ENCODE assay signal across 8 cellular contexts in genomic region chr16:23504453-23505179, GRCh38. TPM values are rescaled to one million over a fixed set of nuclear protein-coding genes. Genes with fewer than 3 reads are reported as not detected.
DNase-seq lines count a peak whose midpoint lies in the region; ATAC-seq, FAIRE-seq and TF ChIP-seq lines count a peak whose summit lies in the region.

No MANE protein-coding gene starts in this region.

- CTCF ChIA-PET in RWPE1 (lab: Yijun Ruan, JAX) = interaction anchor here (0.9 kb wide), 1 partner anchor 53 kb away, joined by 3 read pairs; the partner anchor contains the start of genes EARS2 and UBFD1

- H3K9me3 ChIP-seq in skeletal muscle satellite cell (replicated peaks; ENCODE audit: low read length) = no peaks in the 10 kb centered on the region

- peak; percentile 90 for FAIRE-seq in GM18507 (lab: Jason Lieb, UNC)

- no peaks in the 10 kb centered on the region for H3K27me3 ChIP-seq in skeletal muscle satellite cell (ENCODE audit: control insufficient read depth, insufficient read depth, low read length)

- peak overlapping the region; percentile 64 for H3K27ac Mint-ChIP-seq in glutamatergic neuron (ENCODE audit: unreplicated experiment)

- H3K27ac ChIP-seq in RWPE1 = peak overlapping the region; percentile 88

- H3K27me3 Mint-ChIP-seq in glutamatergic neuron (ENCODE audit: unreplicated experiment) = peaks cover 21% of the 10 kb centered on the region

- H3K9ac ChIP-seq in skeletal muscle satellite cell (ENCODE audit: low read depth, low read length) = peak overlapping the region; percentile 41

- peak overlapping the region; percentile 33 for H3K4me3 ChIP-seq in skeletal muscle satellite cell (ENCODE audit: low read length)

- POLR2A ChIA-PET in RWPE1 (lab: Yijun Ruan, JAX; ENCODE audit: low non-redundant PET) = no interaction called here

- peaks cover 57% of the 10 kb centered on the region for H3K4me1 Mint-ChIP-seq in glutamatergic neuron (ENCODE audit: low read depth, unreplicated experiment)

- H3K4me3 Mint-ChIP-seq in glutamatergic neuron (ENCODE audit: unreplicated experiment) = peak overlapping the region; percentile 63

- H3K9me3 Mint-ChIP-seq in glutamatergic neuron (ENCODE audit: unreplicated experiment) = peaks cover 18% of the 10 kb centered on the region

- H3K4me2 ChIP-seq in skeletal muscle satellite cell (ENCODE audit: low read length) = peak overlapping the region; percentile 67

- H3K36me3 Mint-ChIP-seq in glutamatergic neuron (ENCODE audit: unreplicated experiment) = no peaks in the 10 kb centered on the region

- ATAC-seq in HG03064 (IDR thresholded peaks at IDR 0.05; ENCODE audit: low read depth, unreplicated experiment) = peak; percentile 67

- peak; percentile 32 for DNase-seq in 8988T
- peak; percentile 68 for DNase-seq in GM18507 (ENCODE audit: extremely low spot score, insufficient read length, low read depth)
- DNase-seq in RWPE1 (ENCODE audit: low spot score) = peak; percentile 90
- peak; percentile 65 for DNase-seq in activated gamma-delta T cell treated with Interleukin-2 at 50 U/mL for 16 hours
- DNase-seq in glutamatergic neuron = peak; percentile 37
- DNase-seq in UCSD-AML1 (lab: John Stamatoyannopoulos, UW; ENCODE audit: unreplicated experiment) = no peak

- H3K4me1 ChIP-seq in skeletal muscle satellite cell (ENCODE audit: control insufficient read depth, insufficient read depth, low read length) = peaks cover 39% of the 10 kb centered on the region

- TF ChIP-seq CTCF in RWPE1 (conservative IDR thresholded peaks at IDR 0.05; ENCODE audit: low read depth) = no peak
- TF ChIP-seq CTCF in glutamatergic neuron (IDR thresholded peaks at IDR 0.05; ENCODE audit: partially characterized antibody, unreplicated experiment) = no peak

- no peaks in the 10 kb centered on the region for H3K36me3 ChIP-seq in skeletal muscle satellite cell (ENCODE audit: insufficient read depth, low read length)

RNA-seq across cellular contexts. Expression of gene GGA2, which starts 5.7 kb away (rescaled TPM):
- total RNA-seq in glutamatergic neuron (ENCODE audit: unreplicated experiment) = 51.6 TPM
- 18.0 and 21.0 TPM in 2 replicates for total RNA-seq in skeletal muscle satellite cell (2012; rRNA removed)

RNA-seq across cellular contexts. Expression of gene COG7, which starts 51.6 kb away (rescaled TPM):
- 12.7 TPM for total RNA-seq in glutamatergic neuron (ENCODE audit: unreplicated experiment)
- 13.8 and 17.0 TPM in 2 replicates for total RNA-seq in skeletal muscle satellite cell (2012; rRNA removed)

RNA-seq across cellular contexts. Expression of gene EARS2, which starts 52.5 kb away (rescaled TPM):
- total RNA-seq in glutamatergic neuron (ENCODE audit: unreplicated experiment) = 8.3 TPM
- total RNA-seq in skeletal muscle satellite cell (2012; rRNA removed) = 33.0 and 37.3 TPM in 2 replicates

RNA-seq across cellular contexts. Expression of gene UBFD1, which starts 52.9 kb away (rescaled TPM):
- total RNA-seq in glutamatergic neuron (ENCODE audit: unreplicated experiment) = 103 TPM
- 44.1 and 88.2 TPM in 2 replicates for total RNA-seq in skeletal muscle satellite cell (2012; rRNA removed)
